ENCODE assay signal across 8 cellular contexts in genomic region chr12:57549203-57549908, GRCh38. TPM values are rescaled to one million over a fixed set of nuclear protein-coding genes. Genes with fewer than 3 reads are reported as not detected.
DNase-seq lines count a peak whose midpoint lies in the region; ATAC-seq, FAIRE-seq and TF ChIP-seq lines count a peak whose summit lies in the region.

No MANE protein-coding gene starts in this region.

- H3K27ac Mint-ChIP-seq in MCF 10A (ENCODE audit: low read depth, unreplicated experiment), result no peak overlapping the region

- H3K27me3 ChIP-seq in breast epithelium, result peaks cover 0 to 11% of the 10 kb centered on the region in 2 donors
- no peaks in the 10 kb centered on the region for H3K27me3 ChIP-seq in K562 (ENCODE audit: control insufficient read depth in 2 of 2, insufficient read depth in 2 of 2, low read length in 2 of 2)
- peaks cover 2% of the 10 kb centered on the region for H3K27me3 ChIP-seq in mesendoderm (ENCODE audit: insufficient read depth, low read length, poor library complexity)

- H3K4me3 ChIP-seq in breast epithelium (peak overlapping the region; percentile 16 to 74 (median 53)), K562 (peak overlapping the region; percentile 69), mesendoderm (ENCODE audit: low read length) (peak overlapping the region; percentile 15), urinary bladder (ENCODE audit: low read depth, low read length) (peak overlapping the region; percentile 50)

- peaks cover 9% of the 10 kb centered on the region for H3K27me3 Mint-ChIP-seq in MCF 10A (ENCODE audit: insufficient read depth, unreplicated experiment)

- no peak for FAIRE-seq in K562 (lab: Jason Lieb, UNC)

- H3K4me3 Mint-ChIP-seq in MCF 10A (ENCODE audit: unreplicated experiment), result no peak overlapping the region

- no peak overlapping the region for H2BK15ac ChIP-seq in mesendoderm (replicated peaks; ENCODE audit: low read depth)

- peak overlapping the region; percentile 93 for H2AFZ ChIP-seq in K562 (ENCODE audit: low read depth, low read length)

- TF ChIP-seq CTCF in breast epithelium (IDR thresholded peaks at IDR 0.05) (no peak), MCF 10A (IDR thresholded peaks at IDR 0.05; ENCODE audit: unreplicated experiment) (no peak), K562 (IDR thresholded peaks at IDR 0.05 in 2 of 3, conservative IDR thresholded peaks at IDR 0.05 in 1 of 3; ENCODE audit: insufficient read depth in 2 of 3, low read depth in 1 of 3, low read length in 3 of 3) (no peak)

- no peak overlapping the region for H3K27ac ChIP-seq in breast epithelium
- peak overlapping the region; percentile 80 for H3K27ac ChIP-seq in K562 (ENCODE audit: extremely low read depth, low read depth, low read length)
- H3K27ac ChIP-seq in mesendoderm (ENCODE audit: low read depth, low read length), result no peak overlapping the region
- H3K27ac ChIP-seq in urinary bladder (ENCODE audit: low read depth), result no peak overlapping the region

- H3K4me1 Mint-ChIP-seq in MCF 10A (ENCODE audit: insufficient read depth, unreplicated experiment), result peaks cover 32% of the 10 kb centered on the region

- TF ChIP-seq POLR2A in breast epithelium (IDR thresholded peaks at IDR 0.05) (no peak), K562 (conservative IDR thresholded peaks at IDR 0.05) (no peak)

- no peaks in the 10 kb centered on the region for H4K20me1 ChIP-seq in K562 (replicated peaks; ENCODE audit: control insufficient read depth, insufficient read depth, low read length)

- H3K9ac ChIP-seq in K562 (ENCODE audit: insufficient read depth in 1 of 2, low read depth in 2 of 2, low read length in 2 of 2), result peak overlapping the region; percentile 58 to 90; a peak in 3 of 4 replicates
- H3K9ac ChIP-seq in mesendoderm (ENCODE audit: low read length), result peak overlapping the region; percentile 55

- DNase-seq in breast epithelium (ENCODE audit: low spot score in 2 of 2) (no peak), MCF 10A (ENCODE audit: unreplicated experiment) (no peak), K562 (ENCODE audit: extremely low read depth in 1 of 4, low spot score in 3 of 4) (no peak), mesendoderm (no peak), posterior cingulate gyrus (no peak), DMS 273 (lab: John Stamatoyannopoulos, UW; ENCODE audit: unreplicated experiment) (no peak), DMS79 (lab: John Stamatoyannopoulos, UW) (no peak)

- no peaks in the 10 kb centered on the region for H3K9me3 Mint-ChIP-seq in MCF 10A (ENCODE audit: unreplicated experiment)

- H2AK5ac ChIP-seq in mesendoderm (ENCODE audit: low read length), result peak overlapping the region; percentile 38

- H3K56ac ChIP-seq in mesendoderm (ENCODE audit: low read length), result peak overlapping the region; percentile 76

- H3K79me1 ChIP-seq in mesendoderm (ENCODE audit: low read length), result peaks cover 15% of the 10 kb centered on the region

- BruUV-seq in MCF 10A (replicated peaks; lab: Mats Ljungman, UMichigan), result no TSS peak
- no TSS peak for BruUV-seq in K562 (replicated peaks; lab: Mats Ljungman, UMichigan)

- no peak overlapping the region for H4K5ac ChIP-seq in mesendoderm (ENCODE audit: low read length)

- H3K4ac ChIP-seq in mesendoderm (ENCODE audit: low read depth, low read length), result no peak overlapping the region

- WGBS in K562 (ENCODE audit: insufficient coverage, low coverage, missing lambda C conversion rate), result 42% methylated on average over 9 of the region's 13 CpGs
- no CpG with 5 or more reads among the region's 13 CpGs for WGBS in mesendoderm (ENCODE audit: extremely low coverage, insufficient coverage, low lambda C conversion rate)
- WGBS in urinary bladder, result 28% methylated on average over 13 of the region's 13 CpGs

- H3K9me3 ChIP-seq in breast epithelium, result no peaks in the 10 kb centered on the region
- H3K9me3 ChIP-seq in K562 (replicated peaks; ENCODE audit: control insufficient read depth, insufficient read depth, low read depth, low read length), result no peaks in the 10 kb centered on the region

- CTCF ChIA-PET in MCF 10A (lab: Yijun Ruan, JAX), result interaction anchor here (0.6 kb wide), 1 partner anchor 34 kb away, joined by 3 read pairs; no protein-coding TSS in a partner anchor
- CTCF ChIA-PET in K562 (lab: Yijun Ruan, JAX; ENCODE audit: low intra/inter-chr PET ratio), result no interaction called here

- TF ChIP-seq RAD21 in K562 (CRISPR knock-in tag; conservative IDR thresholded peaks at IDR 0.05 in 1 of 2, IDR thresholded peaks at IDR 0.05 in 1 of 2), result no peak

- H3K9me1 ChIP-seq in K562 (ENCODE audit: control insufficient read depth, insufficient read depth, low read length), result no peaks in the 10 kb centered on the region

- peaks cover 6 to 7% of the 10 kb centered on the region in 2 donors for H3K4me1 ChIP-seq in breast epithelium
- H3K4me1 ChIP-seq in K562 (replicated peaks in 1 of 2; ENCODE audit: control insufficient read depth in 2 of 2, insufficient read depth in 2 of 2, low read length in 2 of 2), result peaks cover 56 to 68% of the 10 kb centered on the region in 2 experiments
- peaks cover 8% of the 10 kb centered on the region for H3K4me1 ChIP-seq in mesendoderm (ENCODE audit: control insufficient read depth, low read depth, low read length)
- H3K4me1 ChIP-seq in urinary bladder (ENCODE audit: insufficient read depth), result no peaks in the 10 kb centered on the region

- in situ Hi-C loops in K562 (cut with MboI), result no loop called here

- TF ChIP-seq EP300 in K562 (IDR thresholded peaks at IDR 0.05; ENCODE audit: low read length), result no peak

- no peaks in the 10 kb centered on the region for H3K36me3 ChIP-seq in breast epithelium
- H3K36me3 ChIP-seq in K562 (ENCODE audit: control insufficient read depth, insufficient read depth, low read length), result peaks cover 21% of the 10 kb centered on the region
- no peaks in the 10 kb centered on the region for H3K36me3 ChIP-seq in mesendoderm (ENCODE audit: control insufficient read depth, insufficient read depth, low read length)
- no peaks in the 10 kb centered on the region for H3K36me3 ChIP-seq in urinary bladder (ENCODE audit: insufficient read depth)

- H3K79me2 ChIP-seq in K562 (ENCODE audit: control insufficient read depth, insufficient read depth, low read length) (peaks cover 70% of the 10 kb centered on the region), mesendoderm (ENCODE audit: control insufficient read depth, insufficient read depth, low read length) (peaks cover 12% of the 10 kb centered on the region)

- H3K36me3 Mint-ChIP-seq in MCF 10A (ENCODE audit: insufficient read depth, unreplicated experiment), result no peaks in the 10 kb centered on the region

- H2BK5ac ChIP-seq in mesendoderm (ENCODE audit: low read length), result no peak overlapping the region

- no peak overlapping the region for H3K18ac ChIP-seq in mesendoderm (ENCODE audit: low read length)

- POLR2A ChIA-PET in MCF 10A (lab: Yijun Ruan, JAX), result no interaction called here
- POLR2A ChIA-PET in K562 (lab: Yijun Ruan, JAX), result interaction anchor here (0.6 kb wide), 1 partner anchor 117 kb away, joined by 3 read pairs; no protein-coding TSS in a partner anchor

- H3K23ac ChIP-seq in mesendoderm (ENCODE audit: low read length), result no peak overlapping the region

- no peak overlapping the region for H4K8ac ChIP-seq in mesendoderm (ENCODE audit: low read depth, low read length)

- H2BK120ac ChIP-seq in mesendoderm (ENCODE audit: low read depth, low read length), result no peak overlapping the region

- intact Hi-C loops in breast epithelium (cut with DNase I; ENCODE audit: low total_unique reads), result no loop called here
- intact Hi-C loops in MCF 10A (cut with micrococcal nuclease), result no loop called here
- intact Hi-C loops in K562 (cut with micrococcal nuclease), result no loop called here
- intact Hi-C loops in posterior cingulate gyrus (cut with DNase I), result no loop called here

- H3K4me2 ChIP-seq in K562 (ENCODE audit: insufficient read depth, low read length), result peak overlapping the region; percentile 89
- peak overlapping the region; percentile 50 for H3K4me2 ChIP-seq in mesendoderm (ENCODE audit: low read length)

- ATAC-seq in K562, result peak; percentile 3

RNA-seq across cellular contexts. Expression of gene KIF5A, which starts 0.5 kb away (rescaled TPM):
- total RNA-seq in breast epithelium (1 to 10 TPM in 1 of 3 donors, under 1 TPM in 1, not detected in 1; 0.98 to 1.2 TPM), MCF 10A (2022) (0.56 TPM in 2 replicates), K562 (2014; rRNA removed) (5.9 and 7.1 TPM in 2 replicates), K562 (2014; rRNA removed; fragmentation: Illumina TruSeq; extraction: Trizol) (7.3 and 8.0 TPM in 2 replicates), K562 (2015; rRNA removed; fragmentation: Illumina TruSeq; extraction: Trizol) (4.3 and 4.5 TPM in 2 replicates), K562 (2021) (14.2 and 17.7 TPM in 2 replicates), urinary bladder (1.5 TPM)
- 64.9 and 77.9 TPM in 2 replicates for total RNA-seq in K562 (2011; cell fraction: chromatin; rRNA removed; ENCODE audit: low replicate concordance)
- 36.1 and 39.9 TPM in 2 replicates for total RNA-seq in K562 (2011; cell fraction: nucleolus; rRNA removed)
- total RNA-seq in K562 (2011; cell fraction: nucleoplasm; rRNA removed), result 52.8 and 54.9 TPM in 2 replicates
- polyA plus RNA-seq in K562 (2011; rRNA removed) (16.0 and 19.3 TPM in 2 replicates), K562 (2014; fragmentation: Illumina TruSeq; extraction: Trizol) (16.0 and 16.1 TPM in 2 replicates), K562 (2014; fragmentation: Nextera tagmentation; extraction: Ambion mirVana) (1 to 10 TPM; 3.4 to 5.3 TPM), K562 (2014; rRNA removed) (15.8 and 17.7 TPM in 2 replicates), urinary bladder (1.3 TPM)
- 5.5 and 8.2 TPM in 2 replicates for polyA plus RNA-seq in K562 (2011; cell fraction: cytosol; rRNA removed)
- polyA plus RNA-seq in K562 (2011; cell fraction: nucleus; rRNA removed), result 66.5 and 75.3 TPM in 2 replicates
- polyA plus RNA-seq in K562 (2012), result 8.1 and 30.3 TPM in 2 replicates
- 13.4 and 14.8 TPM in 2 replicates for polyA minus RNA-seq in K562 (2011; rRNA and poly(A)+ RNA removed)
- polyA minus RNA-seq in K562 (2011; cell fraction: cytosol; rRNA and poly(A)+ RNA removed), result 5.6 and 6.9 TPM in 2 replicates
- 14.0 and 22.0 TPM in 2 replicates for polyA minus RNA-seq in K562 (2011; cell fraction: nucleus; rRNA and poly(A)+ RNA removed)
- polyA plus RNA-seq in mesendoderm (2013, experiment 1 of 2), result 2.4 TPM
- polyA plus RNA-seq in mesendoderm (2013, experiment 2 of 2), result 2.6 TPM

RNA-seq across cellular contexts. Expression of gene DCTN2, which starts 2.4 kb away (rescaled TPM):
- 100 to 1,000 TPM; 108 to 138 (median 131) TPM for total RNA-seq in breast epithelium
- total RNA-seq in MCF 10A (2022), result 149 and 188 TPM in 2 replicates
- total RNA-seq in K562 (2011; cell fraction: chromatin; rRNA removed; ENCODE audit: low replicate concordance), result 253 and 274 TPM in 2 replicates
- 125 and 135 TPM in 2 replicates for total RNA-seq in K562 (2011; cell fraction: nucleolus; rRNA removed)
- total RNA-seq in K562 (2011; cell fraction: nucleoplasm; rRNA removed), result 180 and 202 TPM in 2 replicates
- total RNA-seq in K562 (2014; rRNA removed), result 128 and 135 TPM in 2 replicates
- total RNA-seq in K562 (2014; rRNA removed; fragmentation: Illumina TruSeq; extraction: Trizol), result 114 and 115 TPM in 2 replicates
- 122 and 151 TPM in 2 replicates for total RNA-seq in K562 (2015; rRNA removed; fragmentation: Illumina TruSeq; extraction: Trizol)
- 119 and 129 TPM in 2 replicates for total RNA-seq in K562 (2021)
- 137 and 161 TPM in 2 replicates for polyA plus RNA-seq in K562 (2011; rRNA removed)
- 125 and 134 TPM in 2 replicates for polyA plus RNA-seq in K562 (2011; cell fraction: cytosol; rRNA removed)
- 140 and 175 TPM in 2 replicates for polyA plus RNA-seq in K562 (2011; cell fraction: nucleus; rRNA removed)
- polyA plus RNA-seq in K562 (2012), result 98.5 and 216 TPM in 2 replicates
- 255 and 270 TPM in 2 replicates for polyA plus RNA-seq in K562 (2014; fragmentation: Illumina TruSeq; extraction: Trizol)
- 10 to 100 TPM; 43.6 to 64.7 TPM for polyA plus RNA-seq in K562 (2014; fragmentation: Nextera tagmentation; extraction: Ambion mirVana)
- polyA plus RNA-seq in K562 (2014; rRNA removed), result 125 and 127 TPM in 2 replicates
- 129 and 192 TPM in 2 replicates for polyA minus RNA-seq in K562 (2011; rRNA and poly(A)+ RNA removed)
- 103 and 129 TPM in 2 replicates for polyA minus RNA-seq in K562 (2011; cell fraction: cytosol; rRNA and poly(A)+ RNA removed)
- polyA minus RNA-seq in K562 (2011; cell fraction: nucleus; rRNA and poly(A)+ RNA removed), result 35.9 and 66.2 TPM in 2 replicates
- 63.1 TPM for polyA plus RNA-seq in mesendoderm (2013, experiment 1 of 2)
- polyA plus RNA-seq in mesendoderm (2013, experiment 2 of 2), result 63.6 TPM
- 70.8 TPM for total RNA-seq in urinary bladder
- polyA plus RNA-seq in urinary bladder, result 195 TPM

RNA-seq across cellular contexts. Expression of gene MBD6, which starts 26.7 kb away (rescaled TPM):
- total RNA-seq in breast epithelium (10 to 100 TPM; 12.6 to 26.1 (median 19.7) TPM), MCF 10A (2022) (96.5 and 111 TPM in 2 replicates), K562 (2014; rRNA removed) (4.7 and 6.3 TPM in 2 replicates), K562 (2014; rRNA removed; fragmentation: Illumina TruSeq; extraction: Trizol) (2.7 and 3.8 TPM in 2 replicates), K562 (2015; rRNA removed; fragmentation: Illumina TruSeq; extraction: Trizol) (3.6 and 6.1 TPM in 2 replicates), K562 (2021) (46.6 and 54.8 TPM in 2 replicates), urinary bladder (9.6 TPM)
- 77.3 and 118 TPM in 2 replicates for total RNA-seq in K562 (2011; cell fraction: chromatin; rRNA removed; ENCODE audit: low replicate concordance)
- total RNA-seq in K562 (2011; cell fraction: nucleolus; rRNA removed), result 43.2 and 44.7 TPM in 2 replicates
- 49.3 and 57.0 TPM in 2 replicates for total RNA-seq in K562 (2011; cell fraction: nucleoplasm; rRNA removed)
- polyA plus RNA-seq in K562 (2011; rRNA removed) (2.0 and 6.8 TPM in 2 replicates), K562 (2014; fragmentation: Illumina TruSeq; extraction: Trizol) (14.1 and 20.3 TPM in 2 replicates), K562 (2014; fragmentation: Nextera tagmentation; extraction: Ambion mirVana) (1 to 10 TPM; 2.6 to 2.9 TPM), K562 (2014; rRNA removed) (12.2 and 19.8 TPM in 2 replicates), urinary bladder (31.1 TPM)
- 1.1 and 1.4 TPM in 2 replicates for polyA plus RNA-seq in K562 (2011; cell fraction: cytosol; rRNA removed)
- polyA plus RNA-seq in K562 (2011; cell fraction: nucleus; rRNA removed), result 25.0 and 38.2 TPM in 2 replicates
- 21.1 and 37.7 TPM in 2 replicates for polyA plus RNA-seq in K562 (2012)
- 1.7 and 4.1 TPM in 2 replicates for polyA minus RNA-seq in K562 (2011; rRNA and poly(A)+ RNA removed)
- polyA minus RNA-seq in K562 (2011; cell fraction: cytosol; rRNA and poly(A)+ RNA removed), result 5.2 and 13.3 TPM in 2 replicates
- polyA minus RNA-seq in K562 (2011; cell fraction: nucleus; rRNA and poly(A)+ RNA removed), result 15.5 and 20.1 TPM in 2 replicates
- polyA plus RNA-seq in mesendoderm (2013, experiment 1 of 2), result 18.9 TPM
- polyA plus RNA-seq in mesendoderm (2013, experiment 2 of 2), result 17.3 TPM

RNA-seq across cellular contexts. Expression of gene DDIT3, which starts 29.0 kb away (rescaled TPM):
- 10 to 100 TPM; 39.0 to 58.4 (median 51.2) TPM for total RNA-seq in breast epithelium
- 156 and 168 TPM in 2 replicates for total RNA-seq in MCF 10A (2022)
- total RNA-seq in K562 (2011; cell fraction: chromatin; rRNA removed; ENCODE audit: low replicate concordance), result 172 and 185 TPM in 2 replicates
- 119 and 124 TPM in 2 replicates for total RNA-seq in K562 (2011; cell fraction: nucleolus; rRNA removed)
- 106 and 127 TPM in 2 replicates for total RNA-seq in K562 (2011; cell fraction: nucleoplasm; rRNA removed)
- total RNA-seq in K562 (2014; rRNA removed), result 68.2 and 89.9 TPM in 2 replicates
- total RNA-seq in K562 (2014; rRNA removed; fragmentation: Illumina TruSeq; extraction: Trizol), result 89.6 and 104 TPM in 2 replicates
- 53.7 and 59.1 TPM in 2 replicates for total RNA-seq in K562 (2015; rRNA removed; fragmentation: Illumina TruSeq; extraction: Trizol)
- 56.8 and 61.8 TPM in 2 replicates for total RNA-seq in K562 (2021)
- 99.0 and 118 TPM in 2 replicates for polyA plus RNA-seq in K562 (2011; rRNA removed)
- 29.5 and 56.7 TPM in 2 replicates for polyA plus RNA-seq in K562 (2011; cell fraction: cytosol; rRNA removed)
- 133 and 186 TPM in 2 replicates for polyA plus RNA-seq in K562 (2011; cell fraction: nucleus; rRNA removed)
- 99.5 and 353 TPM in 2 replicates for polyA plus RNA-seq in K562 (2012)
- 83.9 and 103 TPM in 2 replicates for polyA plus RNA-seq in K562 (2014; fragmentation: Illumina TruSeq; extraction: Trizol)
- polyA plus RNA-seq in K562 (2014; fragmentation: Nextera tagmentation; extraction: Ambion mirVana), result 100 to 1,000 TPM; 254 to 272 TPM
- 87.2 and 127 TPM in 2 replicates for polyA plus RNA-seq in K562 (2014; rRNA removed)
- 37.2 and 59.6 TPM in 2 replicates for polyA minus RNA-seq in K562 (2011; rRNA and poly(A)+ RNA removed)
- polyA minus RNA-seq in K562 (2011; cell fraction: cytosol; rRNA and poly(A)+ RNA removed), result 22.3 and 23.0 TPM in 2 replicates
- polyA minus RNA-seq in K562 (2011; cell fraction: nucleus; rRNA and poly(A)+ RNA removed), result 25.7 and 57.9 TPM in 2 replicates
- 8.2 TPM for polyA plus RNA-seq in mesendoderm (2013, experiment 1 of 2)
- polyA plus RNA-seq in mesendoderm (2013, experiment 2 of 2), result 7.6 TPM
- total RNA-seq in urinary bladder, result 15.4 TPM
- polyA plus RNA-seq in urinary bladder, result 58.0 TPM

RNA-seq across cellular contexts. Expression of gene PIP4K2C, which starts 41.6 kb away (rescaled TPM):
- 10 to 100 TPM; 13.8 to 26.9 (median 24.6) TPM for total RNA-seq in breast epithelium
- total RNA-seq in MCF 10A (2022), result 32.0 and 38.0 TPM in 2 replicates
- 28.9 and 41.5 TPM in 2 replicates for total RNA-seq in K562 (2011; cell fraction: chromatin; rRNA removed; ENCODE audit: low replicate concordance)
- total RNA-seq in K562 (2011; cell fraction: nucleolus; rRNA removed), result 20.9 and 21.7 TPM in 2 replicates
- 26.5 and 30.7 TPM in 2 replicates for total RNA-seq in K562 (2011; cell fraction: nucleoplasm; rRNA removed)
- 13.8 and 20.7 TPM in 2 replicates for total RNA-seq in K562 (2014; rRNA removed)
- total RNA-seq in K562 (2014; rRNA removed; fragmentation: Illumina TruSeq; extraction: Trizol), result 18.3 and 19.9 TPM in 2 replicates
- 18.0 and 22.3 TPM in 2 replicates for total RNA-seq in K562 (2015; rRNA removed; fragmentation: Illumina TruSeq; extraction: Trizol)
- 28.8 and 29.3 TPM in 2 replicates for total RNA-seq in K562 (2021)
- 31.3 and 31.4 TPM in 2 replicates for polyA plus RNA-seq in K562 (2011; rRNA removed)
- polyA plus RNA-seq in K562 (2011; cell fraction: cytosol; rRNA removed), result 16.1 and 24.3 TPM in 2 replicates
- polyA plus RNA-seq in K562 (2011; cell fraction: nucleus; rRNA removed), result 42.4 and 45.7 TPM in 2 replicates
- polyA plus RNA-seq in K562 (2012), result 23.2 and 26.6 TPM in 2 replicates
- polyA plus RNA-seq in K562 (2014; fragmentation: Illumina TruSeq; extraction: Trizol), result 39.5 and 41.4 TPM in 2 replicates
- polyA plus RNA-seq in K562 (2014; fragmentation: Nextera tagmentation; extraction: Ambion mirVana), result 10 to 100 TPM in 1 of 2 experiments, 1 to 10 TPM in 1; 9.0 to 10.8 TPM
- 18.5 and 25.8 TPM in 2 replicates for polyA plus RNA-seq in K562 (2014; rRNA removed)
- 20.2 and 21.0 TPM in 2 replicates for polyA minus RNA-seq in K562 (2011; rRNA and poly(A)+ RNA removed)
- 9.1 and 18.2 TPM in 2 replicates for polyA minus RNA-seq in K562 (2011; cell fraction: cytosol; rRNA and poly(A)+ RNA removed)
- 6.7 and 9.2 TPM in 2 replicates for polyA minus RNA-seq in K562 (2011; cell fraction: nucleus; rRNA and poly(A)+ RNA removed)
- 18.6 TPM for polyA plus RNA-seq in mesendoderm (2013, experiment 1 of 2)
- polyA plus RNA-seq in mesendoderm (2013, experiment 2 of 2), result 18.6 TPM
- total RNA-seq in urinary bladder, result 9.5 TPM
- polyA plus RNA-seq in urinary bladder, result 26.8 TPM

Comparison
In these comparisons a context has a peak if more than half of its experiments do, and no peak if none do; other contexts are left out.
1. H3K4me3 ChIP-seq: peak in every context shown above with its lines; median percentile 69 in K562; 53 in breast epithelium; 50 in urinary bladder; 15 in mesendoderm.